Comparison of ENCODE assay signal across 20 cellular contexts in the genomic region with DNA sequence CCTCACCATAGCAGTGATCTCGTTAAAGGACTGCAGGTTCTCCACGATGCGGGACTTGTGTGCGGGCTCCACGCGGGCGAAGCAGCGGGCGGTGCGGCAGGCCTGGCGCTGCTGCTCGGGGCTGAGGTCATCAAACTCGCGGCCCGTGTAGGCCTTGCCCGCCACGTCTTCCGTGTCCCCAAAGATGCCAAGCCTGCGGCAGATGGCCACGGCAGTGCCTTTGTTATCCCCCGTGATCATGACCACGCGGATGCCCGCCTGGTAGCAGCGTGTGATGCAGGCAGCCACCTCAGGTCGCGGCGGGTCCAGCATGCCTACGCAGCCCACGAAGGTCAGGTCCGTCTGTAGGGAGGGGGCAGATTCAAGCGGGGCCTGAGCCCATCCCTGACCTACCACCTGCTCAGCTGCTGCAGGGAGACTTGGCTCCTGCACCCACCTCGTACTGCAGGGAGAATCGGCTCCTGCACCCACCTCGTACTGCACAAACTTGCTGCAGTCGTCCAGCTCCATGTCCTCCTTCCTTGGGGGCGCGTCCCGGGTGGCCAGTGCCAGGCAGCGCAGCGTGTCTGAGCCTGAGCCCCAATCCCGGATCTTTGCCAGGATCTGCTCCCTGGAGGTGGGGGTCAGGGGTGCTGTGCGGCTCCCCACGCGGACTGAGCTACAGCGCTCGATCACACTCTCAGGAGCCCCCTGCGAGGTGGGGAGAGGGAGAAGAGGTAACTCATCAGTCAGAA. TPM values are rescaled to one million over a fixed set of nuclear protein-coding genes. Genes with fewer than 3 reads are reported as not detected.
DNase-seq lines count a peak whose midpoint lies in the region; ATAC-seq and TF ChIP-seq lines count a peak whose summit lies in the region.
"Had no signal": no experiment of that assay in that cellular context is flagged by ENCODE, and none has a peak within 500 bp of the region (broad histone marks: within the 10 kb centered on the region; RNA-seq: fewer than 3 reads in every experiment).

No MANE protein-coding gene starts in this region.

- H2BK12ac ChIP-seq in neuronal stem cell (ENCODE audit: low read length), result peak overlapping the region; percentile 94

- CTCF ChIA-PET in WTC11 (lab: Charles Lee) (no interaction called here), GM10248 (lab: Yijun Ruan, JAX) (no interaction called here)

- no peak overlapping the region for H3K14ac ChIP-seq in neuronal stem cell (ENCODE audit: low read length)

- no peak overlapping the region for H2BK15ac ChIP-seq in neuronal stem cell (ENCODE audit: low read length)

- no peak overlapping the region for H2AFZ ChIP-seq in neuronal stem cell (ENCODE audit: low read length)
- H2AFZ ChIP-seq: GM23248 had no signal

- TF ChIP-seq CTCF in heart right ventricle (IDR thresholded peaks at IDR 0.05) (no peak), WTC11 (IDR thresholded peaks at IDR 0.05) (no peak), GM10248 (IDR thresholded peaks at IDR 0.05; ENCODE audit: control extremely low read depth, extremely low read depth, low read depth, missing control alignments) (no peak)

- DNase-seq in right cardiac atrium (peak in 2 of 3 donors; percentile 40 to 52), heart right ventricle (no peak), WTC11 (ENCODE audit: low spot score) (no peak), neuronal stem cell (ENCODE audit: low spot score) (no peak), DMS153 (lab: John Stamatoyannopoulos, UW) (no peak), GM10248 (ENCODE audit: extremely low spot score) (no peak)
- DNase-seq: 8988T; ACHN; AML-193; C1 segment of cervical spinal cord; Calu3; CD4-positive, alpha-beta memory T cell; COR-L47; DND-41; GM23248; H7; HCEC 1CT had no signal

- H3K27me3 Mint-ChIP-seq in WTC11 (ENCODE audit: low read depth), result no peaks in the 10 kb centered on the region
- H3K27me3 Mint-ChIP-seq: CD4-positive, alpha-beta memory T cell had no signal

- peaks cover 22% of the 10 kb centered on the region for H3K36me3 Mint-ChIP-seq in WTC11

- peaks cover 0 to 71% (median 0%) of the 10 kb centered on the region in 9 donors for H3K36me3 ChIP-seq in heart right ventricle
- H3K36me3 ChIP-seq in neuronal stem cell (replicated peaks in 1 of 2; ENCODE audit: control insufficient read depth in 2 of 2, insufficient read depth in 2 of 2, low read length in 2 of 2), result no peaks in the 10 kb centered on the region

- H2AK5ac ChIP-seq in neuronal stem cell (ENCODE audit: low read depth, low read length), result peak overlapping the region; percentile 89

- H3K4me1 ChIP-seq in right cardiac atrium (ENCODE audit: control insufficient read depth, insufficient read depth, low read length), result no peaks in the 10 kb centered on the region
- peaks cover 0 to 19% (median 11%) of the 10 kb centered on the region in 9 donors for H3K4me1 ChIP-seq in heart right ventricle
- H3K4me1 ChIP-seq in neuronal stem cell (ENCODE audit: control insufficient read depth in 2 of 2, insufficient read depth in 1 of 2, low read depth in 1 of 2, low read length in 2 of 2), result peaks cover 0 to 9% of the 10 kb centered on the region in 2 donors
- H3K4me1 ChIP-seq: A549 had no signal

- H4K91ac ChIP-seq in neuronal stem cell (ENCODE audit: low read depth, low read length, poor library complexity), result no peak overlapping the region

- H4K8ac ChIP-seq in neuronal stem cell (ENCODE audit: low read depth, low read length), result no peak overlapping the region

- H3K9me3 ChIP-seq in right cardiac atrium (ENCODE audit: control insufficient read depth, low read length) (no peaks in the 10 kb centered on the region), heart right ventricle (no peaks in the 10 kb centered on the region), neuronal stem cell (replicated peaks in 1 of 2; ENCODE audit: control insufficient read depth in 2 of 2, insufficient read depth in 1 of 2, low read depth in 1 of 2, low read length in 2 of 2) (no peaks in the 10 kb centered on the region)
- H3K9me3 ChIP-seq: A549 had no signal

- peak overlapping the region; percentile 90 for H3K23ac ChIP-seq in neuronal stem cell (ENCODE audit: low read depth, low read length, poor library complexity)

- H3K4me2 ChIP-seq in neuronal stem cell (ENCODE audit: insufficient read depth, low read length, poor library complexity, severe bottlenecking), result no peak overlapping the region
- H3K4me2 ChIP-seq: A549 had no signal

- POLR2A ChIA-PET in WTC11 (lab: Charles Lee) (no interaction called here), GM10248 (lab: Yijun Ruan, JAX) (no interaction called here)

- WGBS in right cardiac atrium, result 95% methylated on average over 48 of the region's 48 CpGs
- 96% methylated on average over 48 of the region's 48 CpGs for WGBS in heart right ventricle, 2 donors
- no CpG with 5 or more reads among the region's 48 CpGs for WGBS in neuronal stem cell (ENCODE audit: extremely low coverage in 2 of 2, insufficient read length in 2 of 2, insufficient replicate concordance in 1 of 2), 2 donors

- intact Hi-C loops in right cardiac atrium (cut with DNase I) (no loop called here), heart right ventricle (cut with DNase I) (loop anchor here in 1 of 10 donors (5.0 kb wide), 1 partner anchor 51 kb away; no protein-coding TSS in a partner anchor)

- H3K27ac ChIP-seq in right cardiac atrium (ENCODE audit: low read length) (no peak overlapping the region), heart right ventricle (no peak overlapping the region), neuronal stem cell (replicated peaks; ENCODE audit: low read length) (no peak overlapping the region)
- H3K27ac ChIP-seq: A549, GM23248 had no signal

- H2BK120ac ChIP-seq in neuronal stem cell (ENCODE audit: low read depth, low read length), result no peak overlapping the region

- H3K4me3 Mint-ChIP-seq in WTC11, result no peak overlapping the region
- H3K4me3 Mint-ChIP-seq: CD4-positive, alpha-beta memory T cell had no signal

- H3K4ac ChIP-seq in neuronal stem cell (ENCODE audit: low read length), result no peak overlapping the region

- no peaks in the 10 kb centered on the region for H3K27me3 ChIP-seq in right cardiac atrium (ENCODE audit: control insufficient read depth, insufficient read depth)
- no peaks in the 10 kb centered on the region for H3K27me3 ChIP-seq in heart right ventricle
- peaks cover 0 to 29% (median 5%) of the 10 kb centered on the region in 3 experiments for H3K27me3 ChIP-seq in neuronal stem cell (ENCODE audit: control insufficient read depth in 3 of 3, insufficient read depth in 3 of 3, low read depth in 1 of 3, low read length in 3 of 3)

- H3K4me3 ChIP-seq in right cardiac atrium (ENCODE audit: low read length), result no peak overlapping the region
- no peak overlapping the region for H3K4me3 ChIP-seq in heart right ventricle
- H3K4me3 ChIP-seq in neuronal stem cell (ENCODE audit: low read length in 2 of 2), result no peak overlapping the region
- H3K4me3 ChIP-seq: A549, GM12878, GM23248 had no signal

- H2BK5ac ChIP-seq in neuronal stem cell (ENCODE audit: low read length), result no peak overlapping the region

- ATAC-seq in right cardiac atrium, result no peak
- no peak for ATAC-seq in heart right ventricle
- no peak for ATAC-seq in WTC11
- no peak for ATAC-seq in GM18520 (IDR thresholded peaks at IDR 0.05; ENCODE audit: unreplicated experiment)
- ATAC-seq: A549, GM12878 had no signal

- peak overlapping the region; percentile 68 for H3K27ac Mint-ChIP-seq in WTC11
- H3K27ac Mint-ChIP-seq: CD4-positive, alpha-beta memory T cell had no signal

- H3K79me1 ChIP-seq in neuronal stem cell (ENCODE audit: low read depth, low read length), result no peaks in the 10 kb centered on the region

- H3K4me1 Mint-ChIP-seq in WTC11, result peaks cover 6% of the 10 kb centered on the region

- H3K9ac ChIP-seq in neuronal stem cell (ENCODE audit: low read depth, low read length, poor library complexity), result peak overlapping the region; percentile 15
- H3K9ac ChIP-seq: GM23248 had no signal

- H3K9me3 Mint-ChIP-seq in WTC11, result no peaks in the 10 kb centered on the region
- H3K9me3 Mint-ChIP-seq: CD4-positive, alpha-beta memory T cell had no signal

- peak overlapping the region; percentile 67 for H3K18ac ChIP-seq in neuronal stem cell (ENCODE audit: low read length)

TF ChIP-seq in WTC11, 78 proteins besides CTCF, POLR2A, EP300 and RAD21 (continues in another document):
- TF ChIP-seq NFE2L1 (CRISPR knock-in tag; IDR thresholded peaks at IDR 0.05), result no peak
- TF ChIP-seq TEAD4 (CRISPR knock-in tag; IDR thresholded peaks at IDR 0.05), result no peak
- TF ChIP-seq ZNF121 (CRISPR knock-in tag; IDR thresholded peaks at IDR 0.05), result no peak
- TF ChIP-seq, protein P1, sequence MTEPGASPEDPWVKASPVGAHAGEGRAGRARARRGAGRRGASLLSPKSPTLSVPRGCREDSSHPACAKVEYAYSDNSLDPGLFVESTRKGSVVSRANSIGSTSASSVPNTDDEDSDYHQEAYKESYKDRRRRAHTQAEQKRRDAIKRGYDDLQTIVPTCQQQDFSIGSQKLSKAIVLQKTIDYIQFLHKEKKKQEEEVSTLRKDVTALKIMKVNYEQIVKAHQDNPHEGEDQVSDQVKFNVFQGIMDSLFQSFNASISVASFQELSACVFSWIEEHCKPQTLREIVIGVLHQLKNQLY (CRISPR knock-in tag; IDR thresholded peaks at IDR 0.05), result no peak
- no peak for TF ChIP-seq GRHL2 (CRISPR knock-in tag; IDR thresholded peaks at IDR 0.05; ENCODE audit: insufficient replicate concordance, severe bottlenecking)
- TF ChIP-seq TCF7 (CRISPR knock-in tag; IDR thresholded peaks at IDR 0.05; ENCODE audit: low read depth), result no peak
- TF ChIP-seq FOXK1 (CRISPR knock-in tag; IDR thresholded peaks at IDR 0.05), result no peak

RNA-seq across cellular contexts. Expression of a gene that starts 23.1 kb away (rescaled TPM):
- total RNA-seq in right cardiac atrium (10 to 100 TPM; 10.5 to 16.6 (median 15.5) TPM), heart right ventricle (10 to 100 TPM in 1 of 10 donors, 1 to 10 TPM in 9; 4.3 to 10.2 (median 5.7) TPM), WTC11 (2021) (35.6 to 39.1 TPM (median 37.8 TPM) in 3 replicates)
- polyA plus RNA-seq in right cardiac atrium (7.9 TPM), heart right ventricle (10 to 100 TPM; 10.2 to 11.0 TPM)
- polyA plus RNA-seq in neuronal stem cell (2013, experiment 1 of 2), result 1.7 TPM
- 2.6 TPM for polyA plus RNA-seq in neuronal stem cell (2013, experiment 2 of 2)

RNA-seq across cellular contexts. Expression of a gene that starts 24.9 kb away (rescaled TPM):
- total RNA-seq in right cardiac atrium, result 1 to 10 TPM in 3 of 4 donors, under 1 TPM in 1; 0.74 to 3.8 (median 1.4) TPM
- 1.1 TPM for polyA plus RNA-seq in right cardiac atrium
- total RNA-seq in heart right ventricle, result 1 to 10 TPM in 4 of 10 donors, under 1 TPM in 6; 0.27 to 2.6 (median 0.49) TPM
- under 1 TPM; 0.37 to 0.99 TPM for polyA plus RNA-seq in heart right ventricle
- 0.07 TPM in 1 of 3 replicates, not detected in the others for total RNA-seq in WTC11 (2021)
- polyA plus RNA-seq in neuronal stem cell (2013, experiment 1 of 2), result not detected
- not detected for polyA plus RNA-seq in neuronal stem cell (2013, experiment 2 of 2)
- total RNA-seq: Calu3; CD4-positive, alpha-beta memory T cell; GM23248 had no signal
- polyA plus RNA-seq: CD4-positive, alpha-beta memory T cell; GM23248 had no signal

RNA-seq across cellular contexts. Expression of a gene that starts 48.3 kb away (rescaled TPM):
- total RNA-seq in right cardiac atrium, result 1 to 10 TPM; 4.2 to 6.7 (median 6.0) TPM
- polyA plus RNA-seq in right cardiac atrium, result 4.5 TPM
- 1 to 10 TPM; 1.8 to 5.7 (median 3.7) TPM for total RNA-seq in heart right ventricle
- polyA plus RNA-seq in heart right ventricle, result 1 to 10 TPM; 2.6 to 2.8 TPM
- 8.0 to 9.6 TPM (median 8.7 TPM) in 3 replicates for total RNA-seq in WTC11 (2021)
- 4.8 TPM for polyA plus RNA-seq in neuronal stem cell (2013, experiment 1 of 2)
- polyA plus RNA-seq in neuronal stem cell (2013, experiment 2 of 2), result 5.0 TPM

Comparison
In these comparisons a context has a peak if more than half of its experiments do, and no peak if none do; other contexts are left out.
1. DNase-seq: peak in right cardiac atrium (2 of 3); none in heart right ventricle (0 of 2), WTC11 (single experiment), neuronal stem cell (single experiment), DMS153 (single experiment) and GM10248 (single experiment).